Comparison of ENCODE assay signal across 11 cellular contexts in genomic region chr3:23161896-23162570, GRCh38. TPM values are rescaled to one million over a fixed set of nuclear protein-coding genes. Genes with fewer than 3 reads are reported as not detected.
A peak's percentile ranks its signal among the peaks of the same experiment; 100 is the strongest.
DNase-seq lines count a peak whose midpoint lies in the region; ATAC-seq and TF ChIP-seq lines count a peak whose summit lies in the region.
"Had no signal": no experiment of that assay in that cellular context is flagged by ENCODE, and none has a peak within 500 bp of the region (broad histone marks: within the 10 kb centered on the region; RNA-seq: fewer than 3 reads in every experiment).

No MANE protein-coding gene starts in this region.

- H3K4me3 ChIP-seq in left lung: no peak overlapping the region

- intact Hi-C loops in left lung (cut with DNase I): no loop called here

- no peak for TF ChIP-seq CTCF in left lung (IDR thresholded peaks at IDR 0.05)

- H3K27ac ChIP-seq in left lung: no peak overlapping the region

- DNase-seq in left lung (no peak), T-helper 9 cell (no peak), DMS 273 (lab: John Stamatoyannopoulos, UW; ENCODE audit: unreplicated experiment) (no peak), NOMO-1 (lab: John Stamatoyannopoulos, UW; ENCODE audit: unreplicated experiment in 2 of 2) (no peak)
- no peak for DNase-seq in stimulated activated CD4-positive, alpha-beta T cell treated with anti-CD3 and anti-CD28 coated beads, Interleukin-4, amount 100 ng/mL, for 24 hours
- DNase-seq: endodermal cell; NCI-H82; stimulated activated CD4-positive, alpha-beta T cell treated with anti-CD3 and anti-CD28 coated beads, Interleukin-1b, Interleukin-23, amount 100 ng/mL, for 48 hours had no signal

- H3K4me1 ChIP-seq in left lung: peaks cover 0 to 4% of the 10 kb centered on the region in 2 donors

- peak; percentile 51 for ATAC-seq in GM18858 (IDR thresholded peaks at IDR 0.05; ENCODE audit: unreplicated experiment)
- ATAC-seq in GM21825 (IDR thresholded peaks at IDR 0.05; ENCODE audit: unreplicated experiment): peak; percentile 48
- peak; percentile 45 for ATAC-seq in HG03469 (IDR thresholded peaks at IDR 0.05; ENCODE audit: unreplicated experiment)
- peak; percentile 36 for ATAC-seq in left lung

- H3K27me3 ChIP-seq in left lung: no peaks in the 10 kb centered on the region

- no peaks in the 10 kb centered on the region for H3K9me3 ChIP-seq in left lung

- no peaks in the 10 kb centered on the region for H3K36me3 ChIP-seq in left lung

RNA-seq across cellular contexts. Expression of gene UBE2E2, which starts 41.1 kb away (rescaled TPM):
- 10 to 100 TPM; 42.3 to 47.2 TPM for total RNA-seq in left lung
